Comparison of ENCODE assay signal across 1 cellular context in the genomic region with DNA sequence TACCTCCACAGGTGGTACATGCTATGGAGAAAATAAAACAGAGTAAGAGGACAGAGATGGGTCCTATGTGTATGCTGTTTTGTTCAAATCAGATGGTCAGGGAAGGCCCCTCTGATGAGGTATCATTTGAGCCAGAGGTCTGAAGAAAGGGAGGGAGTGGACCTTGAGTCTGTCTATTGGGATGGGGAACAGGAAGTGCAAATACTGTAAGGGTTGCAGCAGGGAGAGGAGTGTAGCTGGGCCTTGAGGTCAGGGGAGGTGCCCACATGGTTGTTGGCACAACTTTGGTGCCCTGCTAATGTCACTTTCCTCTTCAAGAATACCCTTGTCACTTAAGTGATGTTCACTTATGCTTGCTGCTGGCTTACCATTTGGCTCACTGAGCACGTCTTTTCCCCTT.
TF ChIP-seq lines count a peak whose summit lies in the region.

No MANE protein-coding gene starts in this region.

TF ChIP-seq in GM12878, 131 proteins besides CTCF, POLR2A, EP300 and RAD21:
- TF ChIP-seq KDM1A (IDR thresholded peaks at IDR 0.05; ENCODE audit: borderline replicate concordance) = no peak
- peak; percentile 42; the same call in 1 of the 2 replicates for TF ChIP-seq SPI1 (IDR thresholded peaks at IDR 0.05; ENCODE audit: borderline replicate concordance, insufficient read depth, low read depth, low read length)
